9 cellular contexts compared by ENCODE assay signal in the genomic region with DNA sequence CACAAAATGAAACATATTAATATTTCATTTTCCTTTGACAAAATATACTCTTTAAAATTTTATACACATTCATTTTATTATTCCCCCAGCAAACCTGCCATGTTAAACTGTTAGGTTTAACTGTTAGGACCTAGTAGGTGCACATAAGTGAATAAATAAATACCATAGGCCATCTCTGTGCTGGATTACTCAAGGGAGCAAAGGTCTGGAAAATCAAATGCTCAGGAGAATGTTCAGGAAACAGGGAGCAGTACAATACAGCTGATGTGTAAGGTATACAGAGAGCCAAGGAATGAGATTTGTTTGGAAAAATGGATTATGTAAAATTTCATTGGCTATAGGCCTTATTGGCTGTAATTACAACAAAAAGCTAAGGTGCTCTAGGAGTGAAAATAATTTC.
"Had no signal": no experiment of that assay in that cellular context is flagged by ENCODE, and none has a peak within 500 bp of the region (broad histone marks: within the 10 kb centered on the region; RNA-seq: fewer than 3 reads in every experiment).

No MANE protein-coding gene starts in this region.

- FAIRE-seq: H1, H54, K562 had no signal

- H3K4me3 ChIP-seq: GM23338, K562 had no signal

- H2AFZ ChIP-seq: GM23338 had no signal

- H3K27ac ChIP-seq: HL-60 had no signal

- ATAC-seq: GM23338, HCT116, K562 had no signal

- DNase-seq: H9, HFFc6, IMR-90 had no signal

- H3K4me2 ChIP-seq: GM23338 had no signal
